Comparison of ENCODE assay signal across 13 cellular contexts in the genomic region with DNA sequence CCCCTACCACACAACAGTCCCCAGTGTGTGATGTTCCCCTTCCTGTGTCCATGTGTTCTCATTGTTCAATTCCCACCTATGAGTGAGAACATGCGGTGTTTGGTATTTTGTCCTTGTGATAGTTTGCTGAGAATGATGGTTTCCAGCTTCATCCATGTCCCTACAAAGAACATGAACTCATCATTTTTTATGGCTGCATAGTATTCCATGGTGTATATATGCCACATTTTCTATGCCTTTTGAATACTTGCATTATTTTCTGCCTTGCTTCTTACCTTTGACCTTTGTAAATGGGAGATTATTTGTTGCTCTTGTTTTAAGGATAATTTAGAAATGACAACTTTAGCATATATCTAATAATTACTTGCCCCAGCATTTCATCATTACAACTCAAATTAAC. TPM values are rescaled to one million over a fixed set of nuclear protein-coding genes. Genes with fewer than 3 reads are reported as not detected.
"Had no signal": no experiment of that assay in that cellular context is flagged by ENCODE, and none has a peak within 500 bp of the region (broad histone marks: within the 10 kb centered on the region; RNA-seq: fewer than 3 reads in every experiment).

No MANE protein-coding gene starts in this region.

RNA-seq across cellular contexts. Expression of a gene that starts 45.3 kb away (rescaled TPM):
- total RNA-seq: activated B cell treated with CpG ODN at 0.5 μM for 24 hours; activated CD4-positive, alpha-beta memory T cell treated with anti-CD3 and anti-CD28 coated beads for 36 hours; activated CD4-positive, alpha-beta T cell treated with anti-CD3 and anti-CD28 coated beads, Interleukin-2, amount 10 ng/mL, durations not matched to agents 24 days and 14 days; activated CD8-positive, alpha-beta memory T cell treated with anti-CD3 and anti-CD28 coated beads for 36 hours; activated CD8-positive, alpha-beta T cell treated with anti-CD3 and anti-CD28 coated beads for 36 hours; activated naive CD4-positive, alpha-beta T cell treated with anti-CD3 and anti-CD28 coated beads for 36 hours; activated naive CD4-positive, alpha-beta T cell treated with anti-CD3 and anti-CD28 coated beads, Interleukin-2, amount 50 U/mL, for 72 hours; activated naive CD8-positive, alpha-beta T cell treated with anti-CD3 and anti-CD28 coated beads for 36 hours; activated T-cell treated with anti-CD3 and anti-CD28 coated beads, Interleukin-2, amount 50 U/mL, for 72 hours; activated T-helper 1 cell treated with anti-CD3 and anti-CD28 coated beads, Interleukin-12 subunit alpha, Interleukin-12 subunit beta, Interleukin-2, Interleukin-4 antibody, amounts not matched to agents 30 ng/mL and 10 ng/mL and 1 ng/mL, durations not matched to agents 14 hours and 24 hours and 36 hours; T-helper 1 cell treated with Interleukin-12 subunit alpha and Interleukin-12 subunit beta and Interleukin-4 antibody, amounts not matched to agents 30 ng/mL and 1 ng/mL, for 36 hours; T-helper 17 cell; T-helper 2 cell treated with Interferon-gamma antibody and Interleukin-4, amounts not matched to agents 100 ng/mL and 5 ng/mL, for 36 hours had no signal
